Comparison of ENCODE assay signal across 12 cellular contexts in the genomic region with DNA sequence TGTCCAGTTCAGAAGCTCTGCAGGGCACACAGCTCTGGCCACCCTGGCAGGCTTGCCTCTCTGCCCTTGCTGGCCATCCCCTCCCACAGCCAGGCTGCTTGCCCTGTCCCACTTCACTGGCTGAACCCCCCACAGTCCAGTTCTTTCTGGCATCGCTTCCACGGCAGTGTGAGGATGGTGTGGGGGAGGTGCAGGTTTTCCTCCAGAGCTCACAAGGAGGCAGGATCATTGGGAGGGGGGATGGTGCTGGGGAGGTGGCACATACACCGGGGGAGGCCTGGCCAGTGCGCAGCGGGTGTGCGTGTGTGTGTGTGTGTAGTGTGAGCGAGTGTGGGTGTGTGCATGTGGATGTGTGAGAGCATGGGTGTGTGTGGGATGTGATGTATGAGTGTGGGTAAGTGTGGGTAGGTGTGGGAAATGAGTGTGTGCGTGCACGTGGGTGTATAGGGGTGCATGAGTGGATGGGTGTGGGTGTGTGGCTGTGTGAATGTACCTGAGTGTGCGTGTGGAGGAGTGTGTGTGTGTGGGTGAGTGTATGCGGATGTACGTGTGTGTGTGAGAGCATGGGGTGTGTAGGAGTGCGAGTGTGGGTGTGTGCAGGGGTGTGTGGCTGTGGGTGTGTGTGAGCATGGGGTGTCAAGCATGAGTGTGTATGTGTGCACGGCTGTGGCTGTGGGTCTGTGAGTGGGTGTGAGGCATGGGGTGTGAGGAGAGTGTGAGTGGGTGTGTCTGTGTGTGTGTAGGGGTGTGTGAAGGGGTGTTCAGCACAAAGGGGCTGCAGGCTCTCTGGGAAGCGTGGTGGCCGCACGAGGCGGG.
DNase-seq lines count a peak whose midpoint lies in the region; ATAC-seq, FAIRE-seq and TF ChIP-seq lines count a peak whose summit lies in the region.
"Had no signal": no experiment of that assay in that cellular context is flagged by ENCODE, and none has a peak within 500 bp of the region (broad histone marks: within the 10 kb centered on the region; RNA-seq: fewer than 3 reads in every experiment).

No MANE protein-coding gene starts in this region.

- H4K20me1 ChIP-seq in K562 (replicated peaks; ENCODE audit: control insufficient read depth, insufficient read depth, low read length) = no peaks in the 10 kb centered on the region

- TF ChIP-seq CTCF in K562 (IDR thresholded peaks at IDR 0.05 in 2 of 3, conservative IDR thresholded peaks at IDR 0.05 in 1 of 3; ENCODE audit: insufficient read depth in 2 of 3, low read depth in 1 of 3, low read length in 3 of 3) (no peak), vagina (IDR thresholded peaks at IDR 0.05) (no peak)

- H3K27ac ChIP-seq in K562 (ENCODE audit: extremely low read depth, low read depth, low read length) (no peak overlapping the region), vagina (no peak overlapping the region), aorta (ENCODE audit: low read depth in 1 of 2, low read length in 2 of 2) (no peak overlapping the region)
- H3K27ac ChIP-seq: SJSA1 had no signal

- intact Hi-C loops in K562 (cut with micrococcal nuclease) (no loop called here), vagina (cut with DNase I) (no loop called here), aorta (cut with DNase I) (no loop called here)

- WGBS in K562 (ENCODE audit: insufficient coverage, low coverage, missing lambda C conversion rate) = 91% methylated on average over 14 of the region's 18 CpGs
- WGBS in aorta, 2 donors = 43% methylated on average over 18 of the region's 18 CpGs

- H3K4me3 ChIP-seq in K562 = no peak overlapping the region
- peak overlapping the region; percentile 38 to 49 for H3K4me3 ChIP-seq in vagina
- no peak overlapping the region for H3K4me3 ChIP-seq in aorta (ENCODE audit: low read length in 2 of 2)
- H3K4me3 ChIP-seq: SJSA1 had no signal

- TF ChIP-seq RAD21 in K562 (CRISPR knock-in tag; conservative IDR thresholded peaks at IDR 0.05 in 1 of 2, IDR thresholded peaks at IDR 0.05 in 1 of 2) = no peak

- H3K27me3 ChIP-seq in K562 (ENCODE audit: control insufficient read depth in 2 of 2, insufficient read depth in 2 of 2, low read length in 2 of 2) (no peaks in the 10 kb centered on the region), vagina (no peaks in the 10 kb centered on the region), aorta (ENCODE audit: control insufficient read depth in 1 of 2, insufficient read depth in 2 of 2, low read length in 1 of 2) (no peaks in the 10 kb centered on the region)
- H3K27me3 ChIP-seq: SJSA1 had no signal

- no peak for TF ChIP-seq POLR2A in K562 (conservative IDR thresholded peaks at IDR 0.05)
- no peak for TF ChIP-seq POLR2A in vagina (IDR thresholded peaks at IDR 0.05)

- no peak for FAIRE-seq in K562 (lab: Jason Lieb, UNC)
- FAIRE-seq: GM12892 had no signal

- ATAC-seq in K562 = no peak
- ATAC-seq in HG03045 (IDR thresholded peaks at IDR 0.05; ENCODE audit: unreplicated experiment) = no peak
- no peak for ATAC-seq in aorta (ENCODE audit: low FRiP score)

- H3K36me3 ChIP-seq in K562 (ENCODE audit: control insufficient read depth, insufficient read depth, low read length) (no peaks in the 10 kb centered on the region), vagina (no peaks in the 10 kb centered on the region), aorta (ENCODE audit: control insufficient read depth in 1 of 2, insufficient read depth in 2 of 2, low read length in 1 of 2) (no peaks in the 10 kb centered on the region)

- DNase-seq in stimulated activated CD4-positive, alpha-beta T cell treated with anti-CD3 and anti-CD28 coated beads, TNF-alpha, amount 100 ng/mL, for 4 hours (ENCODE audit: low read depth in 3 of 3) = peak in 2 of 3 experiments; percentile 11 to 35
- DNase-seq in stimulated activated CD4-positive, alpha-beta T cell treated with anti-CD3 and anti-CD28 coated beads, Interleukin-15, amount 100 ng/mL, for 24 hours = no peak
- DNase-seq in K562 (ENCODE audit: extremely low read depth in 1 of 4, low spot score in 3 of 4) (no peak), midbrain (lab: John Stamatoyannopoulos, UW) (peak; percentile 22), vagina (ENCODE audit: extremely low spot score in 2 of 2) (no peak), SHP77 (lab: John Stamatoyannopoulos, UW) (no peak), aorta (no peak)
- DNase-seq: EL, NCI-H2081 treated with DMSO at 0.1 percent for 48 hours had no signal

- no peak for TF ChIP-seq EP300 in K562 (IDR thresholded peaks at IDR 0.05; ENCODE audit: low read length)

- H2AFZ ChIP-seq in K562 (ENCODE audit: low read depth, low read length) = no peak overlapping the region

- no TSS peak for BruUV-seq in K562 (replicated peaks; lab: Mats Ljungman, UMichigan)

- H3K9ac ChIP-seq in K562 (ENCODE audit: insufficient read depth in 1 of 2, low read depth in 2 of 2, low read length in 2 of 2) = peak overlapping the region in 1 of 2 experiments; percentile 1; a peak in 1 of 4 replicates

- H3K4me1 ChIP-seq in K562 (replicated peaks in 1 of 2; ENCODE audit: control insufficient read depth in 2 of 2, insufficient read depth in 2 of 2, low read length in 2 of 2) = peaks cover 0 to 27% of the 10 kb centered on the region in 2 experiments; a peak in 3 of 5 replicates
- peaks cover 12% of the 10 kb centered on the region for H3K4me1 ChIP-seq in vagina
- H3K4me1 ChIP-seq in aorta (ENCODE audit: control insufficient read depth in 1 of 2, insufficient read depth in 2 of 2, low read length in 2 of 2) = no peaks in the 10 kb centered on the region
- H3K4me1 ChIP-seq: SJSA1 had no signal

- CTCF ChIA-PET in K562 (lab: Yijun Ruan, JAX; ENCODE audit: low intra/inter-chr PET ratio) = no interaction called here

- H3K9me3 ChIP-seq in K562 (replicated peaks; ENCODE audit: control insufficient read depth, insufficient read depth, low read depth, low read length) = no peaks in the 10 kb centered on the region
- no peaks in the 10 kb centered on the region for H3K9me3 ChIP-seq in vagina
- no peaks in the 10 kb centered on the region for H3K9me3 ChIP-seq in aorta (ENCODE audit: control insufficient read depth, low read length)
- H3K9me3 ChIP-seq: SJSA1 had no signal

- no peaks in the 10 kb centered on the region for H3K9me1 ChIP-seq in K562 (ENCODE audit: control insufficient read depth, insufficient read depth, low read length)

- POLR2A ChIA-PET in K562 (lab: Yijun Ruan, JAX) = no interaction called here

- H3K79me2 ChIP-seq in K562 (ENCODE audit: control insufficient read depth, insufficient read depth, low read length) = no peaks in the 10 kb centered on the region

- in situ Hi-C loops in K562 (cut with MboI) = no loop called here

- H3K4me2 ChIP-seq in K562 (ENCODE audit: insufficient read depth, low read length) = no peak overlapping the region

TF ChIP-seq in K562, 482 proteins besides CTCF, POLR2A, EP300 and RAD21:
- no peak for TF ChIP-seq E2F3 (CRISPR knock-in tag; IDR thresholded peaks at IDR 0.05)
- peak; percentile 66; the same call in 1 of the 2 replicates for TF ChIP-seq EGR1 (conservative IDR thresholded peaks at IDR 0.05)
- 0 out of 2 replicates have a peak, but pooled peaks have one; percentile 29 for TF ChIP-seq POLR2G (IDR thresholded peaks at IDR 0.05; ENCODE audit: low read depth, low read length)
- TF ChIP-seq BDP1 (IDR thresholded peaks at IDR 0.05; ENCODE audit: insufficient read depth, insufficient read length) = no peak
- no peak for TF ChIP-seq MXD1 (CRISPR knock-in tag; IDR thresholded peaks at IDR 0.05; ENCODE audit: borderline replicate concordance, poor library complexity, severe bottlenecking)
- TF ChIP-seq POLR3G (IDR thresholded peaks at IDR 0.05; ENCODE audit: extremely low read depth, insufficient read length, insufficient replicate concordance) = no peak

Comparison
In these comparisons a context has a peak if more than half of its experiments do, and no peak if none do; other contexts are left out.
1. DNase-seq: peak in stimulated activated CD4-positive, alpha-beta T cell treated with anti-CD3 and anti-CD28 coated beads, TNF-alpha, amount 100 ng/mL, for 4 hours (2 of 3) and midbrain (single experiment); none in stimulated activated CD4-positive, alpha-beta T cell treated with anti-CD3 and anti-CD28 coated beads, Interleukin-15, amount 100 ng/mL, for 24 hours (single experiment), K562 (0 of 4), vagina (0 of 2), SHP77 (0 of 2) and aorta (0 of 2).
2. H3K4me3 ChIP-seq: peak in vagina (2 of 2); none in K562 (single experiment) and aorta (0 of 2).